Comparison of ENCODE assay signal across 37 cellular contexts in the genomic region with DNA sequence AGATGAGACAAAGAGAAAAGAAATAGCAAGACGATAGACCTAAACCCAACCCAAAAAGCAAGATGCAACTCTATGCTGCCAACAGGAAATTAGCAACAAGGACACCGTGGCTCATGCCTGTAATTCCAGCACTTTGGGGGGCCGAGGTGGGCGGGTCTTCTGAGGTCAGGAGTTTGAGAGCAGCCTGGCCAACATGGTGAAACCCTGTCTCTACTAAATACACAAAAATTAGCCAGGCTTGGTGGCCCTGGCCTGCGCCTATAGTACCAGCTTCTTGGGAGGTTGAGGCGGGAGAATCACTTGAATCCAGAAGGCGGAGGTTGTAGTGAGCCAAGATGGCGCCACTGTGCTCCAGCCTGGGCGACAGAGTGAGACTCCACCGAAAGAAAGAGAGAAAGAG. TPM values are rescaled to one million over a fixed set of nuclear protein-coding genes. Genes with fewer than 3 reads are reported as not detected.
"Had no signal": no experiment of that assay in that cellular context is flagged by ENCODE, and none has a peak within 500 bp of the region (broad histone marks: within the 10 kb centered on the region; RNA-seq: fewer than 3 reads in every experiment).

No MANE protein-coding gene starts in this region.

- H3K36me3 ChIP-seq: adrenal gland, esophagus squamous epithelium, heart right ventricle, lower lobe of right lung, neutrophil, pancreas, prostate gland, sigmoid colon, stomach, thyroid gland, upper lobe of left lung, vagina had no signal

- H3K4me3 ChIP-seq: adrenal gland, body of pancreas, esophagus squamous epithelium, heart right ventricle, lower lobe of right lung, pancreas, prostate gland, sigmoid colon, stomach, thyroid gland, upper lobe of left lung, vagina had no signal

- H3K27me3 Mint-ChIP-seq: activated CD4-positive, alpha-beta memory T cell treated with anti-CD3 and anti-CD28 coated beads, Interleukin-2, amount 10 ng/mL, durations not matched to agents 7 days and 5 days; activated CD8-positive, alpha-beta memory T cell treated with anti-CD3 and anti-CD28 coated beads, Interleukin-2, amount 10 ng/mL, durations not matched to agents 7 days and 5 days; naive B cell; stimulated activated naive B cell treated with anti-CD40 and anti-IgM and Interleukin-4, amounts not matched to agents 10 μg/mL and 1 μg/mL and 100 μg/mL, for 72 hours; T-cell had no signal

- H3K4me1 ChIP-seq: adrenal gland, body of pancreas, esophagus squamous epithelium, lower lobe of right lung, pancreas, prostate gland, sigmoid colon, stomach, thyroid gland, vagina had no signal

- H3K9me3 ChIP-seq: adrenal gland, body of pancreas, esophagus squamous epithelium, lower lobe of right lung, neutrophil, pancreas, prostate gland, thyroid gland, upper lobe of left lung, vagina had no signal

- H3K27ac ChIP-seq: adrenal gland, body of pancreas, epithelial cell of prostate, esophagus squamous epithelium, heart right ventricle, lower lobe of right lung, neutrophil, pancreas, prostate gland, sigmoid colon, stomach, thyroid gland, upper lobe of left lung, vagina, VCaP had no signal

- H3K27ac Mint-ChIP-seq: activated CD4-positive, alpha-beta memory T cell treated with anti-CD3 and anti-CD28 coated beads, Interleukin-2, amount 10 ng/mL, durations not matched to agents 7 days and 5 days; activated CD8-positive, alpha-beta memory T cell treated with anti-CD3 and anti-CD28 coated beads, Interleukin-2, amount 10 ng/mL, durations not matched to agents 7 days and 5 days; activated naive CD4-positive, alpha-beta T cell treated with anti-CD3 and anti-CD28 coated beads, Interleukin-2, amount 50 U/mL, for 72 hours; activated T-helper 1 cell treated with anti-CD3 and anti-CD28 coated beads, Interleukin-12 subunit alpha, Interleukin-12 subunit beta, Interleukin-2, Interleukin-4 antibody, amounts not matched to agents 30 ng/mL and 10 ng/mL and 1 ng/mL, durations not matched to agents 14 hours and 24 hours and 36 hours; nephron progenitor cell; stimulated activated naive B cell treated with anti-CD40 and anti-IgM and Interleukin-4, amounts not matched to agents 10 μg/mL and 1 μg/mL and 100 μg/mL, for 72 hours; T-cell had no signal

- H3K4me3 Mint-ChIP-seq: activated CD4-positive, alpha-beta memory T cell treated with anti-CD3 and anti-CD28 coated beads, Interleukin-2, amount 10 ng/mL, durations not matched to agents 7 days and 5 days; activated CD8-positive, alpha-beta memory T cell treated with anti-CD3 and anti-CD28 coated beads, Interleukin-2, amount 10 ng/mL, durations not matched to agents 7 days and 5 days; activated T-helper 1 cell treated with anti-CD3 and anti-CD28 coated beads, Interleukin-12 subunit alpha, Interleukin-12 subunit beta, Interleukin-2, Interleukin-4 antibody, amounts not matched to agents 30 ng/mL and 10 ng/mL and 1 ng/mL, durations not matched to agents 14 hours and 24 hours and 36 hours; naive B cell; nephron progenitor cell; stimulated activated naive B cell treated with anti-CD40 and anti-IgM and Interleukin-4, amounts not matched to agents 10 μg/mL and 1 μg/mL and 100 μg/mL, for 72 hours; T-cell had no signal

- H3K27me3 ChIP-seq: adrenal gland, body of pancreas, esophagus squamous epithelium, neutrophil, pancreas, sigmoid colon, thyroid gland, upper lobe of left lung, vagina had no signal

- DNase-seq: activated CD4-positive, alpha-beta memory T cell treated with anti-CD3 and anti-CD28 coated beads, Interleukin-2, amount 10 ng/mL, durations not matched to agents 7 days and 5 days; activated CD4-positive, alpha-beta T cell treated with anti-CD3 and anti-CD28 coated beads for 48 hours; activated CD8-positive, alpha-beta memory T cell treated with anti-CD3 and anti-CD28 coated beads, Interleukin-2, amount 10 ng/mL, durations not matched to agents 7 days and 5 days; activated gamma-delta T cell treated with Interleukin-2 at 50 U/mL for 16 hours; activated T-cell treated with anti-CD3 and anti-CD28 coated beads for 4 hours; adrenal gland; aorta; body of pancreas; cortex of kidney; esophagus squamous epithelium; foreskin melanocyte; heart right ventricle; kidney glomerular epithelial cell; lower lobe of right lung; naive B cell; nephron progenitor cell; pancreas; retina; sigmoid colon; small intestine; stimulated activated CD4-positive, alpha-beta T cell treated with anti-CD3 and anti-CD28 coated beads, Interleukin-1b, Interleukin-23, amount 100 ng/mL, for 48 hours; stimulated activated CD4-positive, alpha-beta T cell treated with anti-CD3 and anti-CD28 coated beads, Interleukin-4, amount 100 ng/mL, for 4 hours; stimulated activated naive B cell treated with anti-CD40 and anti-IgM and Interleukin-4, amounts not matched to agents 10 μg/mL and 1 μg/mL and 100 μg/mL, for 72 hours; stomach; T-cell; thyroid gland; upper lobe of left lung had no signal

- H3K4me1 Mint-ChIP-seq: nephron progenitor cell had no signal

- ATAC-seq: activated CD4-positive, CD25-positive, alpha-beta regulatory T cell treated with anti-CD3 and anti-CD28 coated beads, Interleukin-2, amount 50 U/mL, for 24 hours; activated CD8-positive, alpha-beta memory T cell treated with anti-CD3 and anti-CD28 coated beads, Interleukin-2, amount 10 ng/mL, durations not matched to agents 7 days and 5 days; activated naive CD4-positive, alpha-beta T cell treated with anti-CD3 and anti-CD28 coated beads, Interleukin-2, amount 50 U/mL, for 72 hours; body of pancreas; heart right ventricle; left lobe of liver; lower lobe of right lung; pancreas; stimulated activated naive B cell treated with anti-CD40 and anti-IgM and Interleukin-4, amounts not matched to agents 10 μg/mL and 1 μg/mL and 100 μg/mL, for 72 hours; T-cell had no signal

RNA-seq across cellular contexts. Expression of a gene that starts 32.7 kb away (rescaled TPM):
- total RNA-seq: chondrocyte, sigmoid colon had no signal
